8 cellular contexts compared by ENCODE assay signal in genomic region chr17:49677134-49677932, GRCh38. TPM values are rescaled to one million over a fixed set of nuclear protein-coding genes. Genes with fewer than 3 reads are reported as not detected.
A peak's percentile ranks its signal among the peaks of the same experiment; 100 is the strongest.
DNase-seq lines count a peak whose midpoint lies in the region; ATAC-seq, FAIRE-seq and TF ChIP-seq lines count a peak whose summit lies in the region.

No MANE protein-coding gene starts in this region.

- POLR2A ChIA-PET in A549 (lab: Yijun Ruan, JAX) = interaction anchor here (0.6 to 1.0 kb wide), 11 partner anchors 30 to 802 kb away, joined by 3 to 10 read pairs (median 4); partner anchors contain the start of genes FAM117A, NXPH3 and PHB1

- CTCF ChIA-PET in A549 (lab: Yijun Ruan, JAX) = interaction anchor here (0.6 to 14.7 kb wide), 8 partner anchors 22 to 253 kb away, joined by 3 to 181 read pairs (median 4); partner anchors contain the start of gene NXPH3

- no peaks in the 10 kb centered on the region for H3K27me3 Mint-ChIP-seq in chondrocyte (ENCODE audit: low read depth)

- H3K4me2 ChIP-seq in A549 = peak overlapping the region; percentile 96

- peaks cover 19% of the 10 kb centered on the region for H3K4me1 ChIP-seq in A549

- DNase-seq in A549 (ENCODE audit: low read depth in 1 of 2, low spot score in 1 of 2) (peak; percentile 94 to 99), NCI-H460 (ENCODE audit: extremely low read depth, low read depth) (peak; percentile 92), chondrocyte (ENCODE audit: low spot score) (peak; percentile 99), kidney glomerular epithelial cell (lab: John Stamatoyannopoulos, UW) (peak; percentile 95)
- DNase-seq in activated CD4-positive, alpha-beta T cell treated with anti-CD3 and anti-CD28 coated beads for 24 hours (ENCODE audit: low read depth in 2 of 2) = peak; percentile 95 to 96
- peak; percentile 98 for DNase-seq in stimulated activated CD4-positive, alpha-beta T cell treated with anti-CD3 and anti-CD28 coated beads, Interleukin-15, amount 100 ng/mL, for 24 hours

- H3K36me3 Mint-ChIP-seq in chondrocyte (ENCODE audit: low read depth) = peaks cover 7% of the 10 kb centered on the region

- H3K9me3 Mint-ChIP-seq in chondrocyte (ENCODE audit: low read depth) = no peaks in the 10 kb centered on the region

- peak overlapping the region; percentile 93 to 96 for H3K27ac ChIP-seq in A549

- WGBS in A549 (ENCODE audit: missing lambda C conversion rate) = under 1% methylated on average over 18 of the region's 34 CpGs

- H3K4me3 ChIP-seq in A549 = peak overlapping the region; percentile 73

- peak overlapping the region; percentile 97 for H3K4me3 Mint-ChIP-seq in chondrocyte (ENCODE audit: unreplicated experiment)

- ATAC-seq in A549 (peak; percentile 81 to 88), GM18868 (IDR thresholded peaks at IDR 0.05; ENCODE audit: unreplicated experiment) (peak; percentile 54), HG03354 (IDR thresholded peaks at IDR 0.05; ENCODE audit: poor library complexity, severe bottlenecking, unreplicated experiment) (peak; percentile 59)

- TF ChIP-seq POLR2A in A549 (IDR thresholded peaks at IDR 0.05; ENCODE audit: low read length) = peak; percentile 90

- no peak; a peak in 1 of 5 replicates for TF ChIP-seq EP300 in A549 (IDR thresholded peaks at IDR 0.05)

- H3K9me3 ChIP-seq in A549 = no peaks in the 10 kb centered on the region

- TF ChIP-seq CTCF in A549 (IDR thresholded peaks at IDR 0.05) = no peak
- TF ChIP-seq CTCF in chondrocyte (IDR thresholded peaks at IDR 0.05) = peak; percentile 33

- FAIRE-seq in A549 (lab: Jason Lieb, UNC) = no peak

- H3K27ac Mint-ChIP-seq in chondrocyte (ENCODE audit: unreplicated experiment) = peak overlapping the region; percentile 99

- H3K4me1 Mint-ChIP-seq in chondrocyte (ENCODE audit: low read depth) = peaks cover 37% of the 10 kb centered on the region

- TF ChIP-seq RAD21 in A549 (conservative IDR thresholded peaks at IDR 0.05 in 1 of 2, IDR thresholded peaks at IDR 0.05 in 1 of 2) = no peak; a peak in 1 of 5 replicates

TF ChIP-seq in A549, 52 proteins besides CTCF, POLR2A, EP300 and RAD21:
- TF ChIP-seq HOXB5 (CRISPR knock-in tag; IDR thresholded peaks at IDR 0.05) (no peak), MAX (IDR thresholded peaks at IDR 0.05) (peak; percentile 43), HOXB13 (CRISPR knock-in tag; IDR thresholded peaks at IDR 0.05; ENCODE audit: low read depth) (no peak), PHF8 (IDR thresholded peaks at IDR 0.05; ENCODE audit: borderline replicate concordance, low read depth) (peak; percentile 46; the same call in 1 of the 2 replicates), HDAC2 (IDR thresholded peaks at IDR 0.05) (no peak), GATA3 (IDR thresholded peaks at IDR 0.05; ENCODE audit: borderline replicate concordance) (0 out of 2 replicates have a peak, but pooled peaks have one; percentile 19), SREBF2 (IDR thresholded peaks at IDR 0.05) (no peak), KDM1A (IDR thresholded peaks at IDR 0.05; ENCODE audit: low read depth) (no peak), CBX8 (IDR thresholded peaks at IDR 0.05) (no peak), CHD4 (IDR thresholded peaks at IDR 0.05; ENCODE audit: borderline replicate concordance) (no peak), JUNB (IDR thresholded peaks at IDR 0.05) (no peak), BCL3 (IDR thresholded peaks at IDR 0.05) (peak; percentile 48; the same call in 2 of the 3 replicates), HES2 (IDR thresholded peaks at IDR 0.05) (no peak), JUN (IDR thresholded peaks at IDR 0.05) (peak in 1 of 2 experiments; percentile 71; a peak in 3 of 5 replicates), MYC (IDR thresholded peaks at IDR 0.05; ENCODE audit: borderline replicate concordance, low read length) (peak; percentile 59; the same call in 1 of the 2 replicates), RCOR1 (IDR thresholded peaks at IDR 0.05; ENCODE audit: low read depth, low read length) (no peak), NFE2L2 (conservative IDR thresholded peaks at IDR 0.05; ENCODE audit: low read length) (no peak)

RNA-seq across cellular contexts. Expression of gene SPOP, which starts 0.6 kb away (rescaled TPM):
- 57.2 and 61.3 TPM in 2 replicates for polyA plus RNA-seq in A549 (2011; rRNA removed)
- polyA plus RNA-seq in A549 (2012; cell fraction: cytosol; rRNA removed) = 37.3 and 46.5 TPM in 2 replicates
- polyA plus RNA-seq in A549 (2012; cell fraction: nucleus; rRNA removed) = 43.8 and 47.4 TPM in 2 replicates
- polyA plus RNA-seq in A549 (2017; fragmentation: RNase III; extraction: RNeasy Plus Mini Kit Qiagen cat#74134 plus additional on column Dnase treatment) = 42.4 to 49.5 TPM (median 48.8 TPM) in 3 replicates
- polyA minus RNA-seq in A549 (2011; rRNA and poly(A)+ RNA removed) = 86.8 and 91.9 TPM in 2 replicates
- total RNA-seq in NCI-H460 (2014; rRNA removed; shearing (Covaris generic)) = 46.5 and 51.0 TPM in 2 replicates
- polyA plus RNA-seq in NCI-H460 (2014; cell fraction: nucleus; rRNA removed) = 13.8 and 16.9 TPM in 2 replicates
- 62.9 to 69.6 TPM (median 63.8 TPM) in 3 replicates for total RNA-seq in chondrocyte

RNA-seq across cellular contexts. Expression of gene SLC35B1, which starts 30.4 kb away (rescaled TPM):
- polyA plus RNA-seq in A549 (2011; rRNA removed) = 191 and 287 TPM in 2 replicates
- 90.9 and 115 TPM in 2 replicates for polyA plus RNA-seq in A549 (2012; cell fraction: cytosol; rRNA removed)
- 49.9 and 90.4 TPM in 2 replicates for polyA plus RNA-seq in A549 (2012; cell fraction: nucleus; rRNA removed)
- 72.7 to 79.9 TPM (median 77.9 TPM) in 3 replicates for polyA plus RNA-seq in A549 (2017; fragmentation: RNase III; extraction: RNeasy Plus Mini Kit Qiagen cat#74134 plus additional on column Dnase treatment)
- polyA minus RNA-seq in A549 (2011; rRNA and poly(A)+ RNA removed) = 154 and 175 TPM in 2 replicates
- 107 and 117 TPM in 2 replicates for total RNA-seq in NCI-H460 (2014; rRNA removed; shearing (Covaris generic))
- polyA plus RNA-seq in NCI-H460 (2014; cell fraction: nucleus; rRNA removed) = 83.5 and 128 TPM in 2 replicates
- total RNA-seq in chondrocyte = 45.2 to 62.8 TPM (median 45.3 TPM) in 3 replicates

Comparison
In these comparisons a context has a peak if more than half of its experiments do, and no peak if none do; other contexts are left out.
1. Peak in every context shown above with its lines: DNase-seq, ATAC-seq, H3K4me3 ChIP-seq and H3K27ac ChIP-seq.